ENCODE assay signal across 1 cellular context in genomic region chr10:113856563-113856962, GRCh38.
A peak's percentile ranks its signal among the peaks of the same experiment; 100 is the strongest.
TF ChIP-seq lines count a peak whose summit lies in the region.

No MANE protein-coding gene starts in this region.

TF ChIP-seq in K562, 482 proteins besides CTCF, POLR2A, EP300 and RAD21:
- TF ChIP-seq ZNF511 (CRISPR knock-in tag; IDR thresholded peaks at IDR 0.05), result no peak
- peak; percentile 69 for TF ChIP-seq ZBTB40 (IDR thresholded peaks at IDR 0.05)
- no peak for TF ChIP-seq ZBTB40 (CRISPR knock-in tag; IDR thresholded peaks at IDR 0.05)
